Comparison of ENCODE assay signal across 9 cellular contexts in the genomic region with DNA sequence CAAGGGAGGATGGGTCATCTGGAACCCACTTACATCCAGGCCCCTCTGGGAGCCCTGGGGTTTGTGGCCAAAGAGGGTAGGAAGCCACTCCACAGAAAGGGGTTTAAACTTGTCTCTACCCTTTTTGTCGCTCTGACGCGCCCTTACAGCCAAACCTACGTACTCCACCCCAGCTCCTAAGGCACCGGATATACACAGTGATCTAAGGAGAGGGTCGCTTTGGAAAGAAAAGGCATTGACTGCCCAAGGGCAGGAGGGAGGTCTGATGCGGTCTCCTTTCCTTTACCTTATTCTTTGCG. TPM values are rescaled to one million over a fixed set of nuclear protein-coding genes. Genes with fewer than 3 reads are reported as not detected.
DNase-seq lines count a peak whose midpoint lies in the region; ATAC-seq and TF ChIP-seq lines count a peak whose summit lies in the region.
"Had no signal": no experiment of that assay in that cellular context is flagged by ENCODE, and none has a peak within 500 bp of the region (broad histone marks: within the 10 kb centered on the region; RNA-seq: fewer than 3 reads in every experiment).

No MANE protein-coding gene starts in this region.

- no peaks in the 10 kb centered on the region for H3K9me3 Mint-ChIP-seq in Caco-2 (ENCODE audit: unreplicated experiment)
- no peaks in the 10 kb centered on the region for H3K9me3 Mint-ChIP-seq in T-helper 2 cell treated with Interferon-gamma antibody and Interleukin-4, amounts not matched to agents 5 μg/mL and 100 μg/mL, for 36 hours
- H3K9me3 Mint-ChIP-seq: activated CD4-positive, alpha-beta memory T cell treated with anti-CD3 and anti-CD28 coated beads, Interleukin-2, amount 10 ng/mL, durations not matched to agents 7 days and 5 days had no signal

- peaks cover 31% of the 10 kb centered on the region for H3K79me2 ChIP-seq in hepatocyte

- no peak for TF ChIP-seq CTCF in Caco-2 (IDR thresholded peaks at IDR 0.05; ENCODE audit: insufficient read depth in 1 of 2, low read depth in 1 of 2, low read length in 1 of 2, severe bottlenecking in 1 of 2, unreplicated experiment in 1 of 2)
- no peak for TF ChIP-seq CTCF in hepatocyte (IDR thresholded peaks at IDR 0.05; ENCODE audit: poor library complexity)
- no peak for TF ChIP-seq CTCF in psoas muscle (IDR thresholded peaks at IDR 0.05)
- TF ChIP-seq CTCF in omental fat pad (IDR thresholded peaks at IDR 0.05): no peak
- no peak for TF ChIP-seq CTCF in mucosa of descending colon (IDR thresholded peaks at IDR 0.05)

- intact Hi-C loops in Caco-2 (cut with micrococcal nuclease; ENCODE audit: unreplicated experiment) (loop anchor here (10.0 kb wide), 1 partner anchor 213 kb away; no protein-coding TSS in a partner anchor), psoas muscle (cut with DNase I) (no loop called here), mucosa of descending colon (cut with DNase I, micrococcal nuclease) (no loop called here)

- H3K4me3 ChIP-seq in Caco-2 (ENCODE audit: low read depth, low read length) (no peak overlapping the region), SJSA1 (peak overlapping the region; percentile 94), hepatocyte (peak overlapping the region; percentile 88), psoas muscle (peak overlapping the region; percentile 67), mucosa of descending colon (no peak overlapping the region)

- peak overlapping the region; percentile 87 for H2AFZ ChIP-seq in hepatocyte

- no peaks in the 10 kb centered on the region for H3K36me3 Mint-ChIP-seq in Caco-2 (ENCODE audit: insufficient read depth, unreplicated experiment)
- H3K36me3 Mint-ChIP-seq in T-helper 2 cell treated with Interferon-gamma antibody and Interleukin-4, amounts not matched to agents 5 μg/mL and 100 μg/mL, for 36 hours (ENCODE audit: low read depth): no peaks in the 10 kb centered on the region

- peak in 2 of 4 donors; percentile 11 to 20 for ATAC-seq in psoas muscle
- no peak for ATAC-seq in HG02798 (IDR thresholded peaks at IDR 0.05; ENCODE audit: poor library complexity, unreplicated experiment)
- ATAC-seq in omental fat pad (ENCODE audit: low FRiP score): no peak
- ATAC-seq in mucosa of descending colon: no peak

- no peaks in the 10 kb centered on the region for H3K9me2 ChIP-seq in hepatocyte (replicated peaks; ENCODE audit: insufficient read depth)

- no peak overlapping the region for H3K27ac Mint-ChIP-seq in Caco-2 (ENCODE audit: unreplicated experiment)
- H3K27ac Mint-ChIP-seq in T-helper 2 cell treated with Interferon-gamma antibody and Interleukin-4, amounts not matched to agents 5 μg/mL and 100 μg/mL, for 36 hours: no peak overlapping the region
- H3K27ac Mint-ChIP-seq: activated CD4-positive, alpha-beta memory T cell treated with anti-CD3 and anti-CD28 coated beads, Interleukin-2, amount 10 ng/mL, durations not matched to agents 7 days and 5 days had no signal

- peaks cover 20% of the 10 kb centered on the region for H3K27me3 Mint-ChIP-seq in Caco-2 (ENCODE audit: insufficient read depth, unreplicated experiment)
- peaks cover 26% of the 10 kb centered on the region for H3K27me3 Mint-ChIP-seq in T-helper 2 cell treated with Interferon-gamma antibody and Interleukin-4, amounts not matched to agents 5 μg/mL and 100 μg/mL, for 36 hours (ENCODE audit: low read depth)

- H3K9me3 ChIP-seq in Caco-2 (no peaks in the 10 kb centered on the region), SJSA1 (replicated peaks) (no peaks in the 10 kb centered on the region), hepatocyte (ENCODE audit: low read depth) (no peaks in the 10 kb centered on the region), psoas muscle (no peaks in the 10 kb centered on the region), mucosa of descending colon (no peaks in the 10 kb centered on the region)

- H3K4me2 ChIP-seq in hepatocyte: peak overlapping the region; percentile 92

- WGBS in hepatocyte (ENCODE audit: low lambda C conversion rate, missing lambda C conversion rate): 46% methylated on average over 8 of the region's 8 CpGs
- WGBS in psoas muscle, 3 donors: 63 to 70% (median 68%) methylated on average over 8 of the region's 8 CpGs

- POLR2A ChIA-PET in Caco-2 (lab: Charles Lee): no interaction called here

- peak overlapping the region; percentile 34 for H3K4me3 Mint-ChIP-seq in Caco-2 (ENCODE audit: unreplicated experiment)
- no peak overlapping the region for H3K4me3 Mint-ChIP-seq in T-helper 2 cell treated with Interferon-gamma antibody and Interleukin-4, amounts not matched to agents 5 μg/mL and 100 μg/mL, for 36 hours
- H3K4me3 Mint-ChIP-seq: activated CD4-positive, alpha-beta memory T cell treated with anti-CD3 and anti-CD28 coated beads, Interleukin-2, amount 10 ng/mL, durations not matched to agents 7 days and 5 days had no signal

- no TSS peak for BruUV-seq in Caco-2 (replicated peaks; lab: Mats Ljungman, UMichigan)

- H3K27me3 ChIP-seq in Caco-2 (replicated peaks; ENCODE audit: control insufficient read depth, insufficient read depth, low read length): peaks cover 2% of the 10 kb centered on the region; the same call in 1 of the 2 replicates
- H3K27me3 ChIP-seq in SJSA1 (replicated peaks): no peaks in the 10 kb centered on the region
- H3K27me3 ChIP-seq in hepatocyte: no peaks in the 10 kb centered on the region
- H3K27me3 ChIP-seq in psoas muscle (ENCODE audit: insufficient read depth in 3 of 3, low read length in 2 of 3): no peaks in the 10 kb centered on the region

- no peaks in the 10 kb centered on the region for H4K20me1 ChIP-seq in hepatocyte (ENCODE audit: insufficient read depth, poor library complexity, severe bottlenecking)

- H3K4me1 Mint-ChIP-seq in Caco-2 (ENCODE audit: low read depth, unreplicated experiment): peaks cover 8% of the 10 kb centered on the region
- peaks cover 5% of the 10 kb centered on the region for H3K4me1 Mint-ChIP-seq in T-helper 2 cell treated with Interferon-gamma antibody and Interleukin-4, amounts not matched to agents 5 μg/mL and 100 μg/mL, for 36 hours (ENCODE audit: low read depth)

- CTCF ChIA-PET in Caco-2 (lab: Charles Lee): interaction anchor here (0.5 kb wide), 1 partner anchor 166 kb away, joined by 4 read pairs; no protein-coding TSS in a partner anchor

- H3K36me3 ChIP-seq in Caco-2 (ENCODE audit: control insufficient read depth, insufficient read depth, low read length) (no peaks in the 10 kb centered on the region), SJSA1 (no peaks in the 10 kb centered on the region), hepatocyte (replicated peaks; ENCODE audit: insufficient read depth, low read depth) (no peaks in the 10 kb centered on the region), psoas muscle (ENCODE audit: insufficient read depth in 1 of 2, low read depth in 1 of 2) (no peaks in the 10 kb centered on the region), mucosa of descending colon (ENCODE audit: low read depth) (no peaks in the 10 kb centered on the region)

- DNase-seq in Caco-2 (no peak), SJSA1 (ENCODE audit: low read depth in 1 of 2, low spot score in 2 of 2) (no peak), hepatocyte (ENCODE audit: low spot score) (no peak), psoas muscle (no peak), omental fat pad (ENCODE audit: low spot score) (no peak), mucosa of descending colon (no peak)
- no peak for DNase-seq in T-helper 2 cell treated with Interferon-gamma antibody and Interleukin-4, amounts not matched to agents 5 μg/mL and 100 μg/mL, for 36 hours (ENCODE audit: low spot score)
- DNase-seq: activated CD4-positive, alpha-beta memory T cell treated with anti-CD3 and anti-CD28 coated beads, Interleukin-2, amount 10 ng/mL, durations not matched to agents 7 days and 5 days had no signal

- no peaks in the 10 kb centered on the region for H3K4me1 ChIP-seq in Caco-2
- H3K4me1 ChIP-seq in SJSA1 (replicated peaks): peaks cover 30% of the 10 kb centered on the region
- peaks cover 17% of the 10 kb centered on the region for H3K4me1 ChIP-seq in hepatocyte (ENCODE audit: insufficient read depth)
- H3K4me1 ChIP-seq in psoas muscle: peaks cover 12% of the 10 kb centered on the region
- H3K4me1 ChIP-seq in mucosa of descending colon (ENCODE audit: low read depth): peaks cover 9% of the 10 kb centered on the region

- H3K27ac ChIP-seq in SJSA1 (no peak overlapping the region), hepatocyte (no peak overlapping the region), psoas muscle (no peak overlapping the region)

RNA-seq across cellular contexts. Expression of a gene that starts 0.6 kb away (rescaled TPM):
- total RNA-seq in Caco-2 (2022): 0.36 and 0.49 TPM in 2 replicates
- total RNA-seq in SJSA1 (2014; rRNA removed; shearing (Covaris generic)): 3.6 and 6.4 TPM in 2 replicates
- total RNA-seq in hepatocyte: 9.0 and 16.5 TPM in 2 replicates
- polyA plus RNA-seq in hepatocyte: 7.5 and 9.7 TPM in 2 replicates
- 1 to 10 TPM in 3 of 4 donors, under 1 TPM in 1; 0.79 to 2.5 (median 1.5) TPM for total RNA-seq in psoas muscle
- 1 to 10 TPM in 2 of 3 donors, under 1 TPM in 1; 0.65 to 1.5 (median 1.2) TPM for polyA plus RNA-seq in psoas muscle
- 10 to 100 TPM in 3 of 4 donors, 1 to 10 TPM in 1; 9.1 to 34.7 (median 14.6) TPM for total RNA-seq in omental fat pad
- total RNA-seq in mucosa of descending colon: 10 to 100 TPM in 1 of 3 donors, 1 to 10 TPM in 1, under 1 TPM in 1; 0.93 to 10.2 (median 3.1) TPM
- total RNA-seq: activated CD4-positive, alpha-beta memory T cell treated with anti-CD3 and anti-CD28 coated beads, Interleukin-2, amount 10 ng/mL, durations not matched to agents 7 days and 5 days had no signal

Comparison
In these comparisons a context has a peak if more than half of its experiments do, and no peak if none do; other contexts are left out.
1. H3K4me3 ChIP-seq: peak in SJSA1 (single experiment), hepatocyte (single experiment) and psoas muscle (single experiment); none in Caco-2 (single experiment) and mucosa of descending colon (single experiment).